ENCODE assay signal across 8 cellular contexts in genomic region chr9:136949817-136950655, GRCh38. TPM values are rescaled to one million over a fixed set of nuclear protein-coding genes. Genes with fewer than 3 reads are reported as not detected.
DNase-seq lines count a peak whose midpoint lies in the region; ATAC-seq and TF ChIP-seq lines count a peak whose summit lies in the region.

No MANE protein-coding gene starts in this region.

- H3K36me3 Mint-ChIP-seq in neural progenitor cell = no peaks in the 10 kb centered on the region

- peaks cover 6% of the 10 kb centered on the region for H3K4me1 Mint-ChIP-seq in neural progenitor cell

- H3K9me3 Mint-ChIP-seq in neural progenitor cell = no peaks in the 10 kb centered on the region

- H3K4me1 ChIP-seq in foreskin keratinocyte (no peaks in the 10 kb centered on the region), neural progenitor cell (peaks cover 21% of the 10 kb centered on the region), stomach smooth muscle (ENCODE audit: control insufficient read depth, insufficient read depth, low read length) (peaks cover 20% of the 10 kb centered on the region)

- peak overlapping the region; percentile 88 for H3K4me3 Mint-ChIP-seq in neural progenitor cell

- H3F3A ChIP-seq in neural progenitor cell (ENCODE audit: low read depth) = peaks cover 18% of the 10 kb centered on the region

- H3K4me3 ChIP-seq in neural progenitor cell = peak overlapping the region; percentile 53
- H3K4me3 ChIP-seq in stomach smooth muscle (ENCODE audit: low read length in 2 of 2) = peak overlapping the region; percentile 77 to 81

- TF ChIP-seq CTCF in LNCAP (IDR thresholded peaks at IDR 0.05) (peak; percentile 11; the same call in 1 of the 2 replicates), RWPE1 (conservative IDR thresholded peaks at IDR 0.05; ENCODE audit: low read depth) (no peak; the same call in 1 of the 2 replicates), foreskin keratinocyte (conservative IDR thresholded peaks at IDR 0.05) (no peak), neural progenitor cell (IDR thresholded peaks at IDR 0.05) (peak; percentile 11)

- ATAC-seq in foreskin keratinocyte = peak; percentile 85

- H3K79me2 ChIP-seq in neural progenitor cell (ENCODE audit: low read depth) = no peaks in the 10 kb centered on the region

- peak overlapping the region; percentile 81 for H3K4me2 ChIP-seq in neural progenitor cell

- peak overlapping the region; percentile 89 for H3K27ac Mint-ChIP-seq in neural progenitor cell

- no peaks in the 10 kb centered on the region for H4K20me1 ChIP-seq in neural progenitor cell (ENCODE audit: low read depth)

- H3K9ac ChIP-seq in neural progenitor cell = peak overlapping the region; percentile 29
- H3K9ac ChIP-seq in stomach smooth muscle (ENCODE audit: low read length in 2 of 2) = peak overlapping the region; percentile 73 to 86

- H3K36me3 ChIP-seq in neural progenitor cell = no peaks in the 10 kb centered on the region
- no peaks in the 10 kb centered on the region for H3K36me3 ChIP-seq in stomach smooth muscle (ENCODE audit: control insufficient read depth in 2 of 2, insufficient read depth in 2 of 2, low read length in 2 of 2)

- no peaks in the 10 kb centered on the region for H3K27me3 ChIP-seq in foreskin keratinocyte
- H3K27me3 ChIP-seq in neural progenitor cell = no peaks in the 10 kb centered on the region
- H3K27me3 ChIP-seq in stomach smooth muscle (ENCODE audit: control insufficient read depth in 1 of 2, insufficient read depth in 2 of 2, low read length in 2 of 2) = no peaks in the 10 kb centered on the region

- H3K27me3 Mint-ChIP-seq in neural progenitor cell (ENCODE audit: insufficient read depth, low read depth) = no peaks in the 10 kb centered on the region

- CTCF ChIA-PET in RWPE1 (lab: Yijun Ruan, JAX) = interaction anchor here (0.6 to 3.0 kb wide), 6 partner anchors 50 to 213 kb away, joined by 3 to 20 read pairs (median 4); partner anchors contain the start of genes AJM1 and LCN8

- H3K27ac ChIP-seq in RWPE1 (peak overlapping the region; percentile 89), foreskin keratinocyte (no peak overlapping the region), neural progenitor cell (peak overlapping the region; percentile 57), stomach smooth muscle (ENCODE audit: low read length) (peak overlapping the region; percentile 69)

- H3K9me3 ChIP-seq in neural progenitor cell (ENCODE audit: low read depth) (no peaks in the 10 kb centered on the region), stomach smooth muscle (ENCODE audit: control insufficient read depth in 2 of 2, low read length in 2 of 2) (no peaks in the 10 kb centered on the region)

- POLR2A ChIA-PET in RWPE1 (lab: Yijun Ruan, JAX; ENCODE audit: low non-redundant PET) = interaction anchor here (0.6 to 1.0 kb wide), 3 partner anchors 21 to 85 kb away, joined by 3 to 8 read pairs (median 8); partner anchors contain the start of gene PAXX

- DNase-seq in ELF-1 (ENCODE audit: low read depth, low spot score) = peak; percentile 93
- peak; percentile 57 for DNase-seq in GOT3 (lab: John Stamatoyannopoulos, UW)
- DNase-seq in RWPE1 (ENCODE audit: low spot score) = peak; percentile 100
- DNase-seq in activated gamma-delta T cell (lab: John Stamatoyannopoulos, UW) = peak; percentile 96
- DNase-seq in foreskin keratinocyte = peak; percentile 53 to 80
- DNase-seq in neural progenitor cell (ENCODE audit: low spot score) = peak; percentile 96

- peak overlapping the region; percentile 46 for H2AFZ ChIP-seq in neural progenitor cell (replicated peaks)

RNA-seq across cellular contexts. Expression of gene LCN12, which starts 2.0 kb away (rescaled TPM):
- total RNA-seq in foreskin keratinocyte (0.31 TPM in 1 of 2 replicates, not detected in the other), neural progenitor cell (ENCODE audit: low replicate concordance) (0.19 TPM in 1 of 2 replicates, not detected in the other)
- 0.15 and 0.16 TPM in 2 replicates for polyA plus RNA-seq in foreskin keratinocyte

RNA-seq across cellular contexts. Expression of gene C8G, which starts 5.0 kb away (rescaled TPM):
- total RNA-seq in foreskin keratinocyte (0.25 and 0.65 TPM in 2 replicates), neural progenitor cell (ENCODE audit: low replicate concordance) (not detected in 2 replicates)
- 0.28 TPM in 1 of 2 replicates, not detected in the other for polyA plus RNA-seq in foreskin keratinocyte

RNA-seq across cellular contexts. Expression of gene FBXW5, which starts 5.5 kb away (rescaled TPM):
- 86.5 and 86.6 TPM in 2 replicates for total RNA-seq in foreskin keratinocyte
- polyA plus RNA-seq in foreskin keratinocyte = 77.8 and 78.1 TPM in 2 replicates
- 21.5 and 85.1 TPM in 2 replicates for total RNA-seq in neural progenitor cell (ENCODE audit: low replicate concordance)

RNA-seq across cellular contexts. Expression of gene PTGDS, which starts 27.3 kb away (rescaled TPM):
- total RNA-seq in foreskin keratinocyte = not detected in 2 replicates
- not detected in 2 replicates for polyA plus RNA-seq in foreskin keratinocyte
- total RNA-seq in neural progenitor cell (ENCODE audit: low replicate concordance) = not detected in 2 replicates

RNA-seq across cellular contexts. Expression of gene LCNL1, which starts 32.8 kb away (rescaled TPM):
- total RNA-seq in foreskin keratinocyte (not detected in 2 replicates), neural progenitor cell (ENCODE audit: low replicate concordance) (0.09 TPM in 1 of 2 replicates, not detected in the other)
- polyA plus RNA-seq in foreskin keratinocyte = not detected in 2 replicates

Comparison
In these comparisons a context has a peak if more than half of its experiments do, and no peak if none do; other contexts are left out.
1. CTCF ChIP-seq: peak in LNCAP (single experiment) and neural progenitor cell (single experiment); none in RWPE1 (single experiment) and foreskin keratinocyte (single experiment).
2. Peak in every context shown above with its lines, with median percentiles within 50 percentile points of each other: DNase-seq.